In the genomic region with DNA sequence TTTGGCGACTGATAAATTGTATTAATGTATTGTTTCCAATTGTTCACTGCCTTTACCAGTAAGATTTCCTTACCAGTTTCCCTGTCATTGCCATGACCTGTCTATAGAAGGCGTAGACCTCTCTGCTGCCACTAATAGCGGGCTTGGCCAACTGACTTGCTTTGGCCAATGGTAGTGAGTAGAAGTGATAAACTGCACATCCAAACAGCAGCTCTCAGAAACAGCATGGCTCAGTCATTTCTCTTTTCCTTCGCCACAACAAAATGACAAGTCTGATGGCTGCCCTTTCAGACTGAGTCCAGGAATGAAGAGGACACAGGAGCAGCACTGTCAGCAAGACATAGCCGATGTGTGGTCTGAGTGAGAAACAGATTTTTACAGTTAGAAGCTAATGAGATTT, we compare ENCODE assay signal across 1 cellular context.
TF ChIP-seq lines count a peak whose summit lies in the region.

No MANE protein-coding gene starts in this region.

TF ChIP-seq in GM23338, 12 proteins besides CTCF, POLR2A, EP300 and RAD21:
- TF ChIP-seq, protein P1, sequence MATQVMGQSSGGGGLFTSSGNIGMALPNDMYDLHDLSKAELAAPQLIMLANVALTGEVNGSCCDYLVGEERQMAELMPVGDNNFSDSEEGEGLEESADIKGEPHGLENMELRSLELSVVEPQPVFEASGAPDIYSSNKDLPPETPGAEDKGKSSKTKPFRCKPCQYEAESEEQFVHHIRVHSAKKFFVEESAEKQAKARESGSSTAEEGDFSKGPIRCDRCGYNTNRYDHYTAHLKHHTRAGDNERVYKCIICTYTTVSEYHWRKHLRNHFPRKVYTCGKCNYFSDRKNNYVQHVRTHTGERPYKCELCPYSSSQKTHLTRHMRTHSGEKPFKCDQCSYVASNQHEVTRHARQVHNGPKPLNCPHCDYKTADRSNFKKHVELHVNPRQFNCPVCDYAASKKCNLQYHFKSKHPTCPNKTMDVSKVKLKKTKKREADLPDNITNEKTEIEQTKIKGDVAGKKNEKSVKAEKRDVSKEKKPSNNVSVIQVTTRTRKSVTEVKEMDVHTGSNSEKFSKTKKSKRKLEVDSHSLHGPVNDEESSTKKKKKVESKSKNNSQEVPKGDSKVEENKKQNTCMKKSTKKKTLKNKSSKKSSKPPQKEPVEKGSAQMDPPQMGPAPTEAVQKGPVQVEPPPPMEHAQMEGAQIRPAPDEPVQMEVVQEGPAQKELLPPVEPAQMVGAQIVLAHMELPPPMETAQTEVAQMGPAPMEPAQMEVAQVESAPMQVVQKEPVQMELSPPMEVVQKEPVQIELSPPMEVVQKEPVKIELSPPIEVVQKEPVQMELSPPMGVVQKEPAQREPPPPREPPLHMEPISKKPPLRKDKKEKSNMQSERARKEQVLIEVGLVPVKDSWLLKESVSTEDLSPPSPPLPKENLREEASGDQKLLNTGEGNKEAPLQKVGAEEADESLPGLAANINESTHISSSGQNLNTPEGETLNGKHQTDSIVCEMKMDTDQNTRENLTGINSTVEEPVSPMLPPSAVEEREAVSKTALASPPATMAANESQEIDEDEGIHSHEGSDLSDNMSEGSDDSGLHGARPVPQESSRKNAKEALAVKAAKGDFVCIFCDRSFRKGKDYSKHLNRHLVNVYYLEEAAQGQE (IDR thresholded peaks at IDR 0.05; ENCODE audit: unreplicated experiment), result no peak
- TF ChIP-seq NANOG (IDR thresholded peaks at IDR 0.05; ENCODE audit: borderline replicate concordance), result no peak
- TF ChIP-seq CREB1 (CRISPR knock-in tag; IDR thresholded peaks at IDR 0.05; ENCODE audit: low read depth), result no peak
- TF ChIP-seq, protein P2, sequence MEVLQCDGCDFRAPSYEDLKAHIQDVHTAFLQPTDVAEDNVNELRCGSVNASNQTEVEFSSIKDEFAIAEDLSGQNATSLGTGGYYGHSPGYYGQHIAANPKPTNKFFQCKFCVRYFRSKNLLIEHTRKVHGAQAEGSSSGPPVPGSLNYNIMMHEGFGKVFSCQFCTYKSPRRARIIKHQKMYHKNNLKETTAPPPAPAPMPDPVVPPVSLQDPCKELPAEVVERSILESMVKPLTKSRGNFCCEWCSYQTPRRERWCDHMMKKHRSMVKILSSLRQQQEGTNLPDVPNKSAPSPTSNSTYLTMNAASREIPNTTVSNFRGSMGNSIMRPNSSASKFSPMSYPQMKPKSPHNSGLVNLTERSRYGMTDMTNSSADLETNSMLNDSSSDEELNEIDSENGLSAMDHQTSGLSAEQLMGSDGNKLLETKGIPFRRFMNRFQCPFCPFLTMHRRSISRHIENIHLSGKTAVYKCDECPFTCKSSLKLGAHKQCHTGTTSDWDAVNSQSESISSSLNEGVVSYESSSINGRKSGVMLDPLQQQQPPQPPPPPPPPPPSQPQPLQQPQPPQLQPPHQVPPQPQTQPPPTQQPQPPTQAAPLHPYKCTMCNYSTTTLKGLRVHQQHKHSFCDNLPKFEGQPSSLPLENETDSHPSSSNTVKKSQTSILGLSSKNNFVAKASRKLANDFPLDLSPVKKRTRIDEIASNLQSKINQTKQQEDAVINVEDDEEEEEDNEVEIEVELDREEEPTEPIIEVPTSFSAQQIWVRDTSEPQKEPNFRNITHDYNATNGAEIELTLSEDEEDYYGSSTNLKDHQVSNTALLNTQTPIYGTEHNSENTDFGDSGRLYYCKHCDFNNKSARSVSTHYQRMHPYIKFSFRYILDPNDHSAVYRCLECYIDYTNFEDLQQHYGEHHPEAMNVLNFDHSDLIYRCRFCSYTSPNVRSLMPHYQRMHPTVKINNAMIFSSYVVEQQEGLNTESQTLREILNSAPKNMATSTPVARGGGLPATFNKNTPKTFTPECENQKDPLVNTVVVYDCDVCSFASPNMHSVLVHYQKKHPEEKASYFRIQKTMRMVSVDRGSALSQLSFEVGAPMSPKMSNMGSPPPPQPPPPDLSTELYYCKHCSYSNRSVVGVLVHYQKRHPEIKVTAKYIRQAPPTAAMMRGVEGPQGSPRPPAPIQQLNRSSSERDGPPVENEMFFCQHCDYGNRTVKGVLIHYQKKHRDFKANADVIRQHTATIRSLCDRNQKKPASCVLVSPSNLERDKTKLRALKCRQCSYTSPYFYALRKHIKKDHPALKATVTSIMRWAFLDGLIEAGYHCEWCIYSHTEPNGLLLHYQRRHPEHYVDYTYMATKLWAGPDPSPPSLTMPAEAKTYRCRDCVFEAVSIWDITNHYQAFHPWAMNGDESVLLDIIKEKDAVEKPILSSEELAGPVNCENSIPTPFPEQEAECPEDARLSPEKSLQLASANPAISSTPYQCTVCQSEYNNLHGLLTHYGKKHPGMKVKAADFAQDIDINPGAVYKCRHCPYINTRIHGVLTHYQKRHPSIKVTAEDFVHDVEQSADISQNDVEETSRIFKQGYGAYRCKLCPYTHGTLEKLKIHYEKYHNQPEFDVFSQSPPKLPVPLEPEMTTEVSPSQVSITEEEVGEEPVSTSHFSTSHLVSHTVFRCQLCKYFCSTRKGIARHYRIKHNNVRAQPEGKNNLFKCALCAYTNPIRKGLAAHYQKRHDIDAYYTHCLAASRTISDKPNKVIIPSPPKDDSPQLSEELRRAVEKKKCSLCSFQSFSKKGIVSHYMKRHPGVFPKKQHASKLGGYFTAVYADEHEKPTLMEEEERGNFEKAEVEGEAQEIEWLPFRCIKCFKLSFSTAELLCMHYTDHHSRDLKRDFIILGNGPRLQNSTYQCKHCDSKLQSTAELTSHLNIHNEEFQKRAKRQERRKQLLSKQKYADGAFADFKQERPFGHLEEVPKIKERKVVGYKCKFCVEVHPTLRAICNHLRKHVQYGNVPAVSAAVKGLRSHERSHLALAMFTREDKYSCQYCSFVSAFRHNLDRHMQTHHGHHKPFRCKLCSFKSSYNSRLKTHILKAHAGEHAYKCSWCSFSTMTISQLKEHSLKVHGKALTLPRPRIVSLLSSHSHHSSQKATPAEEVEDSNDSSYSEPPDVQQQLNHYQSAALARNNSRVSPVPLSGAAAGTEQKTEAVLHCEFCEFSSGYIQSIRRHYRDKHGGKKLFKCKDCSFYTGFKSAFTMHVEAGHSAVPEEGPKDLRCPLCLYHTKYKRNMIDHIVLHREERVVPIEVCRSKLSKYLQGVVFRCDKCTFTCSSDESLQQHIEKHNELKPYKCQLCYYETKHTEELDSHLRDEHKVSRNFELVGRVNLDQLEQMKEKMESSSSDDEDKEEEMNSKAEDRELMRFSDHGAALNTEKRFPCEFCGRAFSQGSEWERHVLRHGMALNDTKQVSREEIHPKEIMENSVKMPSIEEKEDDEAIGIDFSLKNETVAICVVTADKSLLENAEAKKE (CRISPR knock-in tag; IDR thresholded peaks at IDR 0.05), result no peak
- TF ChIP-seq, protein P3, sequence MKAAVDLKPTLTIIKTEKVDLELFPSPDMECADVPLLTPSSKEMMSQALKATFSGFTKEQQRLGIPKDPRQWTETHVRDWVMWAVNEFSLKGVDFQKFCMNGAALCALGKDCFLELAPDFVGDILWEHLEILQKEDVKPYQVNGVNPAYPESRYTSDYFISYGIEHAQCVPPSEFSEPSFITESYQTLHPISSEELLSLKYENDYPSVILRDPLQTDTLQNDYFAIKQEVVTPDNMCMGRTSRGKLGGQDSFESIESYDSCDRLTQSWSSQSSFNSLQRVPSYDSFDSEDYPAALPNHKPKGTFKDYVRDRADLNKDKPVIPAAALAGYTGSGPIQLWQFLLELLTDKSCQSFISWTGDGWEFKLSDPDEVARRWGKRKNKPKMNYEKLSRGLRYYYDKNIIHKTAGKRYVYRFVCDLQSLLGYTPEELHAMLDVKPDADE (IDR thresholded peaks at IDR 0.05), result no peak
- no peak for TF ChIP-seq JUNB (IDR thresholded peaks at IDR 0.05; ENCODE audit: unreplicated experiment)
- no peak for TF ChIP-seq STAT1 (IDR thresholded peaks at IDR 0.05; ENCODE audit: unreplicated experiment)
- TF ChIP-seq EZH2phosphoT487 (IDR thresholded peaks at IDR 0.05; ENCODE audit: unreplicated experiment), result no peak
- no peak for TF ChIP-seq POLR2AphosphoS5 (IDR thresholded peaks at IDR 0.05; ENCODE audit: low read depth)
- no peak for TF ChIP-seq ZNF114 (CRISPR knock-in tag; IDR thresholded peaks at IDR 0.05)
- TF ChIP-seq ZNF331 (CRISPR knock-in tag; IDR thresholded peaks at IDR 0.05; ENCODE audit: low read depth), result no peak
- TF ChIP-seq EZH2 (IDR thresholded peaks at IDR 0.05; ENCODE audit: low read depth, unreplicated experiment), result no peak
TF ChIP-seq in GM23338: peak in this region for 0.
